Comparison of ENCODE assay signal across 17 cellular contexts in genomic region chr3:32892625-32893598, GRCh38. TPM values are rescaled to one million over a fixed set of nuclear protein-coding genes. Genes with fewer than 3 reads are reported as not detected.
DNase-seq lines count a peak whose midpoint lies in the region; ATAC-seq and TF ChIP-seq lines count a peak whose summit lies in the region.
"Had no signal": no experiment of that assay in that cellular context is flagged by ENCODE, and none has a peak within 500 bp of the region (broad histone marks: within the 10 kb centered on the region; RNA-seq: fewer than 3 reads in every experiment).

No MANE protein-coding gene starts in this region.

- peaks cover 45% of the 10 kb centered on the region for H3K4me1 ChIP-seq in GM23338 (ENCODE audit: insufficient read depth)
- H3K4me1 ChIP-seq: BE2C, HAP-1 had no signal

- no peak overlapping the region for H2AFZ ChIP-seq in GM23338

- H3K4me1 Mint-ChIP-seq in GM23338: peaks cover 85% of the 10 kb centered on the region
- peaks cover 84% of the 10 kb centered on the region for H3K4me1 Mint-ChIP-seq in WTC11
- peaks cover 51% of the 10 kb centered on the region for H3K4me1 Mint-ChIP-seq in nephron progenitor cell
- peaks cover 13% of the 10 kb centered on the region for H3K4me1 Mint-ChIP-seq in type B pancreatic cell (ENCODE audit: unreplicated experiment)

- H3K9me3 Mint-ChIP-seq in GM23338 (no peaks in the 10 kb centered on the region; the same call in 1 of the 3 replicates), WTC11 (no peaks in the 10 kb centered on the region), nephron progenitor cell (no peaks in the 10 kb centered on the region), type B pancreatic cell (no peaks in the 10 kb centered on the region)
- H3K9me3 Mint-ChIP-seq: CD4-positive, alpha-beta T cell had no signal

- no peak for DNase-seq in GM23338 (ENCODE audit: low spot score)
- DNase-seq in WTC11 (ENCODE audit: low spot score): no peak
- no peak for DNase-seq in nephron progenitor cell
- no peak for DNase-seq in type B pancreatic cell (ENCODE audit: extremely low spot score, unreplicated experiment)
- DNase-seq in CD1c-positive myeloid dendritic cell (ENCODE audit: extremely low spot score): no peak
- no peak for DNase-seq in NOMO-1 treated with DMSO at 0.1 percent for 48 hours (lab: John Stamatoyannopoulos, UW; ENCODE audit: unreplicated experiment)
- DNase-seq in anterior cingulate cortex (lab: John Stamatoyannopoulos, UW): no peak
- DNase-seq: BE2C; C1 segment of cervical spinal cord; CD4-positive, alpha-beta T cell; DMS153; DMS79; GDM1; GOT3 had no signal

- H3K27ac Mint-ChIP-seq in GM23338 (peak overlapping the region; percentile 30; the same call in 1 of the 2 replicates), WTC11 (peak overlapping the region; percentile 65), nephron progenitor cell (peak overlapping the region; percentile 30), type B pancreatic cell (peak overlapping the region; percentile 3)
- H3K27ac Mint-ChIP-seq: CD4-positive, alpha-beta T cell had no signal

- no peaks in the 10 kb centered on the region for H3K9me2 ChIP-seq in GM23338 (ENCODE audit: insufficient read depth)

- POLR2A ChIA-PET in WTC11 (lab: Charles Lee): no interaction called here

- H3K27ac ChIP-seq in GM23338 (ENCODE audit: low read depth): peak overlapping the region; percentile 60; the same call in 1 of the 2 replicates

- H3K4me2 ChIP-seq in GM23338: no peak overlapping the region

- peaks cover 67% of the 10 kb centered on the region for H3F3A ChIP-seq in GM23338 (replicated peaks; ENCODE audit: low read depth)

- H3K36me3 Mint-ChIP-seq in GM23338 (ENCODE audit: low read depth): peaks cover 94% of the 10 kb centered on the region
- H3K36me3 Mint-ChIP-seq in WTC11: peaks cover 78% of the 10 kb centered on the region
- peaks cover 85% of the 10 kb centered on the region for H3K36me3 Mint-ChIP-seq in nephron progenitor cell (ENCODE audit: low read depth)
- peaks cover 34% of the 10 kb centered on the region for H3K36me3 Mint-ChIP-seq in type B pancreatic cell

- CTCF ChIA-PET in WTC11 (lab: Charles Lee): interaction anchor here (0.6 kb wide), 1 partner anchor 9 kb away, joined by 4 read pairs; no protein-coding TSS in a partner anchor

- H3K79me2 ChIP-seq in GM23338 (replicated peaks; ENCODE audit: insufficient read depth): peaks cover 94% of the 10 kb centered on the region

- no peak overlapping the region; the same call in 2 of the 3 replicates for H3K4me3 Mint-ChIP-seq in GM23338
- H3K4me3 Mint-ChIP-seq in WTC11: no peak overlapping the region
- H3K4me3 Mint-ChIP-seq in nephron progenitor cell: no peak overlapping the region
- H3K4me3 Mint-ChIP-seq in type B pancreatic cell: no peak overlapping the region
- H3K4me3 Mint-ChIP-seq: CD4-positive, alpha-beta T cell had no signal

- H4K20me1 ChIP-seq in GM23338 (replicated peaks; ENCODE audit: insufficient read depth): peaks cover 80% of the 10 kb centered on the region

- ATAC-seq in GM23338 (no peak), WTC11 (no peak)

- TF ChIP-seq CTCF in GM23338 (conservative IDR thresholded peaks at IDR 0.05; ENCODE audit: low read depth in 2 of 2): no peak
- TF ChIP-seq CTCF in WTC11 (IDR thresholded peaks at IDR 0.05): no peak
- no peak for TF ChIP-seq CTCF in nephron progenitor cell (IDR thresholded peaks at IDR 0.05)
- TF ChIP-seq CTCF in type B pancreatic cell (conservative IDR thresholded peaks at IDR 0.05): no peak

- H3K27me3 Mint-ChIP-seq in GM23338 (ENCODE audit: insufficient read depth, low read depth, poor library complexity) (peaks cover 49% of the 10 kb centered on the region), WTC11 (ENCODE audit: low read depth) (no peaks in the 10 kb centered on the region), nephron progenitor cell (ENCODE audit: low read depth, poor library complexity) (no peaks in the 10 kb centered on the region), type B pancreatic cell (no peaks in the 10 kb centered on the region)

- H3K36me3 ChIP-seq in GM23338 (ENCODE audit: insufficient read depth): peaks cover 59% of the 10 kb centered on the region
- H3K36me3 ChIP-seq: BE2C had no signal

- H3K27me3 ChIP-seq in GM23338 (ENCODE audit: insufficient read depth): no peaks in the 10 kb centered on the region
- H3K27me3 ChIP-seq: BE2C had no signal

- H3K4me3 ChIP-seq in GM23338: no peak overlapping the region
- H3K4me3 ChIP-seq: HAP-1 had no signal

TF ChIP-seq in GM23338, 12 proteins besides CTCF, POLR2A, EP300 and RAD21 (continues in another document):
- TF ChIP-seq EZH2 (IDR thresholded peaks at IDR 0.05; ENCODE audit: low read depth, unreplicated experiment) (no peak), CREB1 (CRISPR knock-in tag; IDR thresholded peaks at IDR 0.05; ENCODE audit: low read depth) (no peak)

TF ChIP-seq in WTC11, 78 proteins besides CTCF, POLR2A, EP300 and RAD21 (continues in another document):
- TF ChIP-seq KAT7 (CRISPR knock-in tag; IDR thresholded peaks at IDR 0.05; ENCODE audit: borderline replicate concordance) (no peak), FOXK1 (CRISPR knock-in tag; IDR thresholded peaks at IDR 0.05) (no peak), ATF3 (CRISPR knock-in tag; conservative IDR thresholded peaks at IDR 0.05) (no peak), ATF6 (CRISPR knock-in tag; IDR thresholded peaks at IDR 0.05) (no peak), PRRX2 (CRISPR knock-in tag; IDR thresholded peaks at IDR 0.05) (no peak), IRF2 (CRISPR knock-in tag; IDR thresholded peaks at IDR 0.05; ENCODE audit: borderline replicate concordance, low read depth) (no peak), RORB (CRISPR knock-in tag; IDR thresholded peaks at IDR 0.05) (no peak), ATF2 (CRISPR knock-in tag; IDR thresholded peaks at IDR 0.05; ENCODE audit: borderline replicate concordance, low read depth) (no peak), FOXJ3 (CRISPR knock-in tag; IDR thresholded peaks at IDR 0.05; ENCODE audit: borderline replicate concordance) (no peak), JUN (CRISPR knock-in tag; IDR thresholded peaks at IDR 0.05) (no peak), TCF7 (CRISPR knock-in tag; IDR thresholded peaks at IDR 0.05; ENCODE audit: low read depth) (no peak), ZBTB21 (CRISPR knock-in tag; IDR thresholded peaks at IDR 0.05; ENCODE audit: borderline replicate concordance) (no peak), ZMAT4 (CRISPR knock-in tag; IDR thresholded peaks at IDR 0.05) (no peak)
- TF ChIP-seq, protein P1, sequence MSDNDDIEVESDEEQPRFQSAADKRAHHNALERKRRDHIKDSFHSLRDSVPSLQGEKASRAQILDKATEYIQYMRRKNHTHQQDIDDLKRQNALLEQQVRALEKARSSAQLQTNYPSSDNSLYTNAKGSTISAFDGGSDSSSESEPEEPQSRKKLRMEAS (CRISPR knock-in tag; IDR thresholded peaks at IDR 0.05): no peak

RNA-seq across cellular contexts. Expression of gene CCR4, which starts 58.5 kb away (rescaled TPM):
- total RNA-seq in GM23338 (2014; rRNA removed; shearing (Covaris generic)): 0.35 and 0.39 TPM in 2 replicates
- polyA plus RNA-seq in GM23338 (2016; fragmentation: Nextera tagmentation; extraction: Ambion mirVana): 0.10 TPM in 1 of 2 replicates, not detected in the other
- total RNA-seq in WTC11 (2021) (0.11 to 0.22 TPM (median 0.11 TPM) in 3 replicates), type B pancreatic cell (ENCODE audit: low replicate concordance) (not detected in 2 replicates)
- total RNA-seq: A172, Daoy had no signal

Comparison
In these comparisons a context has a peak if more than half of its experiments do, and no peak if none do; other contexts are left out.
1. H3K27ac Mint-ChIP-seq: peak in every context shown above with its lines; median percentile 65 in WTC11; 30 in GM23338; 30 in nephron progenitor cell; 3 in type B pancreatic cell.